Comparison of ENCODE assay signal across 8 cellular contexts in the genomic region with DNA sequence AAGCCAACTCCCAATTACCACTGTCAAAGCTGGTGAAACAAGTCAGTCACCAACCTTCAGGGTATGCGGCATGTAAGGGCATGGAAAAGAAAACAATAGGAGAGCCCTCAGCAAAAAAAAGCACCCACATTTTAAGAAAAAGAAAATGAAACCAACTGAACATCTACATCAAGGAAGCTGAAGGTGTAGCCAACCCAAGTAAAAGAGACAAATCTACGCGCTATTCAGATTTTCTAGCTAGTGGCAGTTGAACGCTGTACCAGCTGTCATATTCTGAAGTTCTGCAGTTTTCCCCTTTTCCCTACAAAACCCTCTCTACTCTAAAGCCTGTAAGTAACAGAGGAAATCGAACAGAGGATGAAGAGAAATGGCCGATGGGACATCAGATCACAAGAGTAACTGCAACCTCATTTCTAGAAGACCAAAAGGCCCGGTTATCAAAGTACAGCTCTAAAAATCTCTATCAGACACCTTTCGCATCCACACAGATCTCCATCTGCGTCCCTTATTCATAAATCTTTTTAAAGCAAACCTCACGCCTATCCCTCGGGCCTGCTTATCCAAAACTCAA. TPM values are rescaled to one million over a fixed set of nuclear protein-coding genes. Genes with fewer than 3 reads are reported as not detected.
DNase-seq lines count a peak whose midpoint lies in the region; ATAC-seq, FAIRE-seq and TF ChIP-seq lines count a peak whose summit lies in the region.

No MANE protein-coding gene starts in this region.

- no peaks in the 10 kb centered on the region for H3K9me1 ChIP-seq in keratinocyte (ENCODE audit: control insufficient read depth, extremely low read depth, insufficient read depth, low read length)

- CTCF ChIA-PET in Caco-2 (lab: Charles Lee): interaction anchor here (1.9 kb wide), 1 partner anchor 153 kb away, joined by 16 read pairs; no protein-coding TSS in a partner anchor

- H3K4me3 ChIP-seq in Caco-2 (ENCODE audit: low read depth, low read length) (peak overlapping the region; percentile 84), adipocyte (ENCODE audit: low read length) (peak overlapping the region; percentile 93), keratinocyte (ENCODE audit: control insufficient read depth in 2 of 3, extremely low read depth in 1 of 3, insufficient read depth in 2 of 3, low read depth in 1 of 3, low read length in 3 of 3) (peak overlapping the region; percentile 85 to 96 (median 90)), subcutaneous abdominal adipose tissue (ENCODE audit: low read depth in 1 of 5, low read length in 5 of 5) (peak overlapping the region; percentile 91 to 96 (median 95))

- peak overlapping the region; percentile 99 for H3K4me3 Mint-ChIP-seq in Caco-2 (ENCODE audit: unreplicated experiment)
- peak overlapping the region; percentile 88 to 99 (median 98) for H3K4me3 Mint-ChIP-seq in IgD-negative memory B cell

- H2AFZ ChIP-seq in keratinocyte (ENCODE audit: control insufficient read depth, low read length): peak overlapping the region; percentile 71

- peak overlapping the region; percentile 74 for H3K27ac ChIP-seq in keratinocyte (ENCODE audit: control insufficient read depth, insufficient read depth, low read length)
- H3K27ac ChIP-seq in subcutaneous abdominal adipose tissue (ENCODE audit: low read depth, low read length): peak overlapping the region; percentile 91

- dilution Hi-C loops in keratinocyte (cut with MboI; ENCODE audit: extremely low pct_ligation_motif_present, low sequenced_read_pairs): no loop called here

- H3K27ac Mint-ChIP-seq in Caco-2 (ENCODE audit: unreplicated experiment): peak overlapping the region; percentile 78
- H3K27ac Mint-ChIP-seq in IgD-negative memory B cell: peak overlapping the region; percentile 91 to 96 (median 91)

- no peaks in the 10 kb centered on the region for H3K9me3 ChIP-seq in Caco-2
- H3K9me3 ChIP-seq in adipocyte (ENCODE audit: control insufficient read depth, low read length): no peaks in the 10 kb centered on the region
- H3K9me3 ChIP-seq in keratinocyte (ENCODE audit: control insufficient read depth, low read depth, low read length): no peaks in the 10 kb centered on the region
- H3K9me3 ChIP-seq in subcutaneous abdominal adipose tissue (ENCODE audit: control insufficient read depth in 5 of 5, low read length in 5 of 5): no peaks in the 10 kb centered on the region

- TF ChIP-seq CTCF in Caco-2 (IDR thresholded peaks at IDR 0.05; ENCODE audit: insufficient read depth in 1 of 2, low read depth in 1 of 2, low read length in 1 of 2, severe bottlenecking in 1 of 2, unreplicated experiment in 1 of 2) (no peak), keratinocyte (optimal IDR thresholded peaks at IDR 0.05 in 1 of 3, IDR thresholded peaks at IDR 0.05 in 1 of 3, conservative IDR thresholded peaks at IDR 0.05 in 1 of 3; ENCODE audit: extremely low read depth in 1 of 3, insufficient read depth in 2 of 3, low read length in 3 of 3) (no peak)

- DNase-seq in Caco-2 (no peak), adipocyte (ENCODE audit: low read depth) (peak; percentile 46), keratinocyte (ENCODE audit: low read depth, low spot score) (no peak), NCI-H748 (lab: John Stamatoyannopoulos, UW; ENCODE audit: unreplicated experiment) (no peak)

- H3K27me3 ChIP-seq in Caco-2 (replicated peaks; ENCODE audit: control insufficient read depth, insufficient read depth, low read length): no peaks in the 10 kb centered on the region
- H3K27me3 ChIP-seq in adipocyte (replicated peaks; ENCODE audit: control insufficient read depth, insufficient read depth, low read length): no peaks in the 10 kb centered on the region
- no peaks in the 10 kb centered on the region for H3K27me3 ChIP-seq in keratinocyte (ENCODE audit: control insufficient read depth, extremely low read depth, insufficient read depth, low read length)
- no peaks in the 10 kb centered on the region for H3K27me3 ChIP-seq in subcutaneous abdominal adipose tissue (ENCODE audit: control insufficient read depth in 5 of 5, insufficient read depth in 4 of 5, low read length in 5 of 5)

- H4K20me1 ChIP-seq in keratinocyte (ENCODE audit: control insufficient read depth, extremely low read depth, insufficient read depth, low read length): no peaks in the 10 kb centered on the region

- no peaks in the 10 kb centered on the region for H3K9me3 Mint-ChIP-seq in Caco-2 (ENCODE audit: unreplicated experiment)
- no peaks in the 10 kb centered on the region for H3K9me3 Mint-ChIP-seq in IgD-negative memory B cell

- peak overlapping the region; percentile 90 for H3K4me2 ChIP-seq in keratinocyte (ENCODE audit: control insufficient read depth, extremely low read depth, insufficient read depth, low read depth, low read length)

- TSS peak; percentile 51 for BruUV-seq in Caco-2 (replicated peaks; lab: Mats Ljungman, UMichigan)

- intact Hi-C loops in Caco-2 (cut with micrococcal nuclease; ENCODE audit: unreplicated experiment): loop anchor here (5.0 kb wide), 2 partner anchors 238 to 283 kb away; no protein-coding TSS in a partner anchor

- FAIRE-seq in keratinocyte (lab: Jason Lieb, UNC): peak; percentile 53

- peaks cover 17% of the 10 kb centered on the region for H3K4me1 Mint-ChIP-seq in Caco-2 (ENCODE audit: low read depth, unreplicated experiment)
- H3K4me1 Mint-ChIP-seq in IgD-negative memory B cell: peaks cover 55 to 68% (median 66%) of the 10 kb centered on the region in 3 donors

- no peaks in the 10 kb centered on the region for H3K36me3 ChIP-seq in Caco-2 (ENCODE audit: control insufficient read depth, insufficient read depth, low read length)
- no peaks in the 10 kb centered on the region for H3K36me3 ChIP-seq in adipocyte (ENCODE audit: control insufficient read depth, insufficient read depth, low read length, severe bottlenecking)
- no peaks in the 10 kb centered on the region for H3K36me3 ChIP-seq in keratinocyte (ENCODE audit: control insufficient read depth in 2 of 2, extremely low read depth in 1 of 2, insufficient read depth in 2 of 2, low read length in 2 of 2)
- no peaks in the 10 kb centered on the region for H3K36me3 ChIP-seq in subcutaneous abdominal adipose tissue (ENCODE audit: control insufficient read depth in 5 of 5, insufficient read depth in 5 of 5, low read length in 5 of 5)

- peaks cover 15% of the 10 kb centered on the region for H3K4me1 ChIP-seq in Caco-2
- H3K4me1 ChIP-seq in adipocyte (ENCODE audit: control insufficient read depth, insufficient read depth, low read length): peaks cover 59% of the 10 kb centered on the region
- H3K4me1 ChIP-seq in keratinocyte (ENCODE audit: control insufficient read depth, extremely low read depth, insufficient read depth, low read length): peaks cover 32% of the 10 kb centered on the region
- peaks cover 5 to 73% (median 61%) of the 10 kb centered on the region in 5 donors for H3K4me1 ChIP-seq in subcutaneous abdominal adipose tissue (ENCODE audit: control insufficient read depth in 5 of 5, insufficient read depth in 5 of 5, low read length in 5 of 5)

- H3K36me3 Mint-ChIP-seq in Caco-2 (ENCODE audit: insufficient read depth, unreplicated experiment) (peaks cover 8% of the 10 kb centered on the region), IgD-negative memory B cell (peaks cover 5% of the 10 kb centered on the region)

- H3K79me2 ChIP-seq in keratinocyte (ENCODE audit: control insufficient read depth, insufficient read depth, low read length): peaks cover 63% of the 10 kb centered on the region

- no peaks in the 10 kb centered on the region for H3K27me3 Mint-ChIP-seq in Caco-2 (ENCODE audit: insufficient read depth, unreplicated experiment)
- peaks cover 5% of the 10 kb centered on the region for H3K27me3 Mint-ChIP-seq in IgD-negative memory B cell

- ATAC-seq in HG03354 (IDR thresholded peaks at IDR 0.05; ENCODE audit: poor library complexity, severe bottlenecking, unreplicated experiment): no peak
- no peak for ATAC-seq in HG02938 (IDR thresholded peaks at IDR 0.05; ENCODE audit: unreplicated experiment)

- peak overlapping the region; percentile 91 for H3K9ac ChIP-seq in adipocyte (ENCODE audit: low read length)
- peak overlapping the region; percentile 84 for H3K9ac ChIP-seq in keratinocyte (ENCODE audit: control insufficient read depth, extremely low read depth, insufficient read depth, low read length)
- H3K9ac ChIP-seq in subcutaneous abdominal adipose tissue (ENCODE audit: low read length in 5 of 5): peak overlapping the region; percentile 80 to 92 (median 88)

- POLR2A ChIA-PET in Caco-2 (lab: Charles Lee): no interaction called here

RNA-seq across cellular contexts. Expression of a gene that starts 1.4 kb away (rescaled TPM):
- total RNA-seq in Caco-2 (2022): 40.4 and 41.3 TPM in 2 replicates
- 78.2 TPM for polyA plus RNA-seq in IgD-negative memory B cell
- polyA plus RNA-seq in keratinocyte: 31.3 to 43.8 TPM (median 34.8 TPM) in 3 replicates
- 46.7 TPM for polyA plus RNA-seq in keratinocyte (2011; ENCODE audit: low read depth)
- polyA plus RNA-seq in keratinocyte (2011; cell fraction: cytosol; rRNA removed): 22.6 and 30.3 TPM in 2 replicates
- 87.7 and 116 TPM in 2 replicates for polyA plus RNA-seq in keratinocyte (2011; cell fraction: nucleus; rRNA removed)
- 37.3 and 39.7 TPM in 2 replicates for polyA plus RNA-seq in keratinocyte (2012; ENCODE audit: low replicate concordance)
- polyA minus RNA-seq in keratinocyte: 45.7 to 129 TPM (median 73.1 TPM) in 3 replicates
- polyA minus RNA-seq in keratinocyte (2011; cell fraction: cytosol; rRNA and poly(A)+ RNA removed): 32.6 TPM
- polyA minus RNA-seq in keratinocyte (2011; cell fraction: nucleus; rRNA and poly(A)+ RNA removed): 144 and 260 TPM in 2 replicates
